ENCODE assay signal across 17 cellular contexts in genomic region chr20:37277253-37277593, GRCh38. TPM values are rescaled to one million over a fixed set of nuclear protein-coding genes. Genes with fewer than 3 reads are reported as not detected.
A peak's percentile ranks its signal among the peaks of the same experiment; 100 is the strongest.
DNase-seq lines count a peak whose midpoint lies in the region; ATAC-seq and TF ChIP-seq lines count a peak whose summit lies in the region.
"Had no signal": no experiment of that assay in that cellular context is flagged by ENCODE, and none has a peak within 500 bp of the region (broad histone marks: within the 10 kb centered on the region; RNA-seq: fewer than 3 reads in every experiment).

No MANE protein-coding gene starts in this region.

- H3K27ac Mint-ChIP-seq in stimulated activated memory B cell treated with anti-CD40 and anti-IgM and Interleukin-4, amounts not matched to agents 10 μg/mL and 1 μg/mL and 100 μg/mL, for 72 hours: peak overlapping the region; percentile 60
- no peak overlapping the region for H3K27ac Mint-ChIP-seq in activated naive CD4-positive, alpha-beta T cell treated with anti-CD3 and anti-CD28 coated beads for 36 hours
- H3K27ac Mint-ChIP-seq: activated CD8-positive, alpha-beta memory T cell treated with anti-CD3 and anti-CD28 coated beads, Interleukin-2, amount 10 ng/mL, durations not matched to agents 7 days and 5 days; CD4-positive, CD25-positive, alpha-beta regulatory T cell had no signal

- ATAC-seq in GM18505 (IDR thresholded peaks at IDR 0.05; ENCODE audit: unreplicated experiment) (no peak), lower lobe of right lung (no peak)
- ATAC-seq in stimulated activated memory B cell treated with anti-CD40 and anti-IgM and Interleukin-4, amounts not matched to agents 10 μg/mL and 1 μg/mL and 100 μg/mL, for 72 hours: no peak

- peaks cover 3 to 17% (median 4%) of the 10 kb centered on the region in 4 donors for H3K4me1 ChIP-seq in Peyer's patch
- H3K4me1 ChIP-seq in lower lobe of right lung: peaks cover 19% of the 10 kb centered on the region

- TF ChIP-seq POLR2A in GM18505 (IDR thresholded peaks at IDR 0.05; ENCODE audit: borderline replicate concordance, extremely low read depth, insufficient read depth, insufficient read length): peak; percentile 46
- TF ChIP-seq POLR2A in Peyer's patch (IDR thresholded peaks at IDR 0.05): no peak

- H3K9me3 Mint-ChIP-seq in stimulated activated memory B cell treated with anti-CD40 and anti-IgM and Interleukin-4, amounts not matched to agents 10 μg/mL and 1 μg/mL and 100 μg/mL, for 72 hours: no peaks in the 10 kb centered on the region
- no peaks in the 10 kb centered on the region for H3K9me3 Mint-ChIP-seq in activated naive CD4-positive, alpha-beta T cell treated with anti-CD3 and anti-CD28 coated beads for 36 hours
- H3K9me3 Mint-ChIP-seq: CD4-positive, CD25-positive, alpha-beta regulatory T cell; effector memory CD8-positive, alpha-beta T cell had no signal

- H3K27me3 ChIP-seq in Peyer's patch (no peaks in the 10 kb centered on the region), lower lobe of right lung (ENCODE audit: low read depth) (no peaks in the 10 kb centered on the region)

- no peak for DNase-seq in Peyer's patch
- no peak for DNase-seq in lower lobe of right lung
- no peak for DNase-seq in iPS-NIHi7 (ENCODE audit: extremely low spot score)
- DNase-seq in NCI-H1092 (lab: John Stamatoyannopoulos, UW): no peak
- DNase-seq in activated naive CD4-positive, alpha-beta T cell treated with anti-CD3 and anti-CD28 coated beads for 36 hours: no peak
- DNase-seq in NCI-H2196 treated with DMSO at 0.1 percent for 48 hours (lab: John Stamatoyannopoulos, UW; ENCODE audit: unreplicated experiment): no peak
- DNase-seq: activated CD8-positive, alpha-beta memory T cell treated with anti-CD3 and anti-CD28 coated beads, Interleukin-2, amount 10 ng/mL, durations not matched to agents 7 days and 5 days; effector memory CD8-positive, alpha-beta T cell; mesendoderm; occipital lobe had no signal

- H3K36me3 ChIP-seq in Peyer's patch: no peaks in the 10 kb centered on the region
- no peaks in the 10 kb centered on the region for H3K36me3 ChIP-seq in lower lobe of right lung

- H3K27ac ChIP-seq in Peyer's patch (peak overlapping the region; percentile 0 to 63 (median 35)), lower lobe of right lung (peak overlapping the region; percentile 44)
- H3K27ac ChIP-seq: SK-N-MC had no signal

- H3K9me3 ChIP-seq in Peyer's patch: no peaks in the 10 kb centered on the region
- no peaks in the 10 kb centered on the region for H3K9me3 ChIP-seq in lower lobe of right lung

- intact Hi-C loops in lower lobe of right lung (cut with DNase I): loop anchor here (10.0 kb wide), 1 partner anchor 258 kb away; no protein-coding TSS in a partner anchor
- intact Hi-C loops in activated naive CD4-positive, alpha-beta T cell treated with anti-CD3 and anti-CD28 coated beads for 36 hours (cut with micrococcal nuclease): loop anchor here (2.0 kb wide), 1 partner anchor 108 kb away; no protein-coding TSS in a partner anchor

- H3K4me3 ChIP-seq in Peyer's patch: no peak overlapping the region
- H3K4me3 ChIP-seq in lower lobe of right lung: no peak overlapping the region
- H3K4me3 ChIP-seq: SK-N-MC had no signal

- no peaks in the 10 kb centered on the region for H3K27me3 Mint-ChIP-seq in stimulated activated memory B cell treated with anti-CD40 and anti-IgM and Interleukin-4, amounts not matched to agents 10 μg/mL and 1 μg/mL and 100 μg/mL, for 72 hours
- no peaks in the 10 kb centered on the region for H3K27me3 Mint-ChIP-seq in activated naive CD4-positive, alpha-beta T cell treated with anti-CD3 and anti-CD28 coated beads for 36 hours (ENCODE audit: low read depth)

- no peak overlapping the region for H3K4me3 Mint-ChIP-seq in stimulated activated memory B cell treated with anti-CD40 and anti-IgM and Interleukin-4, amounts not matched to agents 10 μg/mL and 1 μg/mL and 100 μg/mL, for 72 hours
- no peak overlapping the region for H3K4me3 Mint-ChIP-seq in activated naive CD4-positive, alpha-beta T cell treated with anti-CD3 and anti-CD28 coated beads for 36 hours
- H3K4me3 Mint-ChIP-seq: activated CD8-positive, alpha-beta memory T cell treated with anti-CD3 and anti-CD28 coated beads, Interleukin-2, amount 10 ng/mL, durations not matched to agents 7 days and 5 days; CD4-positive, CD25-positive, alpha-beta regulatory T cell had no signal

- no peaks in the 10 kb centered on the region for H3K36me3 Mint-ChIP-seq in stimulated activated memory B cell treated with anti-CD40 and anti-IgM and Interleukin-4, amounts not matched to agents 10 μg/mL and 1 μg/mL and 100 μg/mL, for 72 hours
- H3K36me3 Mint-ChIP-seq in activated naive CD4-positive, alpha-beta T cell treated with anti-CD3 and anti-CD28 coated beads for 36 hours (ENCODE audit: low read depth): no peaks in the 10 kb centered on the region
- H3K36me3 Mint-ChIP-seq: activated CD8-positive, alpha-beta memory T cell treated with anti-CD3 and anti-CD28 coated beads, Interleukin-2, amount 10 ng/mL, durations not matched to agents 7 days and 5 days; CD4-positive, CD25-positive, alpha-beta regulatory T cell had no signal

- CTCF ChIA-PET in activated naive CD4-positive, alpha-beta T cell treated with anti-CD3 and anti-CD28 coated beads for 36 hours (lab: Charles Lee): interaction anchor here (0.5 to 2.3 kb wide), 7 partner anchors 9 to 1024 kb away, joined by 3 to 11 read pairs (median 3); partner anchors contain the start of gene MANBAL

- H3K4me1 Mint-ChIP-seq in stimulated activated memory B cell treated with anti-CD40 and anti-IgM and Interleukin-4, amounts not matched to agents 10 μg/mL and 1 μg/mL and 100 μg/mL, for 72 hours: peaks cover 44% of the 10 kb centered on the region
- H3K4me1 Mint-ChIP-seq in activated naive CD4-positive, alpha-beta T cell treated with anti-CD3 and anti-CD28 coated beads for 36 hours (ENCODE audit: low read depth): peaks cover 7% of the 10 kb centered on the region

- TF ChIP-seq CTCF in Peyer's patch (IDR thresholded peaks at IDR 0.05): no peak
- TF ChIP-seq CTCF in lower lobe of right lung (IDR thresholded peaks at IDR 0.05): no peak

RNA-seq across cellular contexts. Expression of gene MANBAL, which starts 12.2 kb away (rescaled TPM):
- total RNA-seq in Peyer's patch (10 to 100 TPM; 19.8 to 31.4 (median 24.8) TPM), lower lobe of right lung (28.2 TPM)
- total RNA-seq in activated naive CD4-positive, alpha-beta T cell treated with anti-CD3 and anti-CD28 coated beads for 36 hours: 10 to 100 TPM in 1 of 2 experiments, 1 to 10 TPM in 1; 9.4 to 10.4 TPM

RNA-seq across cellular contexts. Expression of gene GHRH, which starts 15.6 kb away (rescaled TPM):
- total RNA-seq in Peyer's patch: not detected
- total RNA-seq in lower lobe of right lung: not detected
- total RNA-seq in activated naive CD4-positive, alpha-beta T cell treated with anti-CD3 and anti-CD28 coated beads for 36 hours: not detected
- total RNA-seq: activated CD8-positive, alpha-beta memory T cell treated with anti-CD3 and anti-CD28 coated beads, Interleukin-2, amount 10 ng/mL, durations not matched to agents 7 days and 5 days; bronchial epithelial cell; CD4-positive, CD25-positive, alpha-beta regulatory T cell; H4; occipital lobe; urinary bladder had no signal
